In the genomic region with DNA sequence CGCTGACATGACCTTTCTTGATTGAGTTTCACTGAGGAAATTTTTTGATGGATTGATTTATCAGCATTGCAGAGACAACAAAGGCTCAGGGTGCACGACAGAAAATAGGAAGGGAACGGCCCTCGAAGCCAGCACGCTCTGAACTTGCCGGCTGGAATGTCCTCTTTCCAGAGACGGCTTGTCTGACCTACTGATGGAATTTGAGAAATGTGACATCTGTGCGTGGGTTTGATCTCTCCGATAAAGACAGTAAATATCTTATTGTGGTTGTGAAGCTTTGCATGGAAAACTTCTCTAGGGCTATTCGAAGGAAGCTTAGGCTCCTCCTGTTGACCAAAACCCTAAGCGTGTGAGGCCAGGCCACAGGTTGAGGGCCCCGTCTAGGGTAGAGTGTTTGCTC, we compare ENCODE assay signal across 17 cellular contexts.
DNase-seq lines count a peak whose midpoint lies in the region; ATAC-seq and TF ChIP-seq lines count a peak whose summit lies in the region.
"Had no signal": no experiment of that assay in that cellular context is flagged by ENCODE, and none has a peak within 500 bp of the region (broad histone marks: within the 10 kb centered on the region; RNA-seq: fewer than 3 reads in every experiment).

No MANE protein-coding gene starts in this region.

- 32% methylated on average over 12 of the region's 12 CpGs for WGBS in smooth muscle cell (ENCODE audit: low lambda C conversion rate)
- 42 to 45% methylated on average over 12 of the region's 12 CpGs for WGBS in body of pancreas, 2 donors

- no peaks in the 10 kb centered on the region for H3K36me3 ChIP-seq in brain microvascular endothelial cell (replicated peaks)
- H3K36me3 ChIP-seq in smooth muscle cell (ENCODE audit: low read depth) = no peaks in the 10 kb centered on the region
- no peaks in the 10 kb centered on the region for H3K36me3 ChIP-seq in lower lobe of right lung
- H3K36me3 ChIP-seq in body of pancreas (replicated peaks in 1 of 2; ENCODE audit: insufficient read depth in 1 of 2, low read depth in 2 of 2) = no peaks in the 10 kb centered on the region

- peak overlapping the region; percentile 25 for H3K4me2 ChIP-seq in smooth muscle cell

- no peak for TF ChIP-seq POLR2A in body of pancreas (IDR thresholded peaks at IDR 0.05)

- intact Hi-C loops in lower lobe of right lung (cut with DNase I) = no loop called here
- intact Hi-C loops in body of pancreas (cut with DNase I) = no loop called here

- H3K9me3 Mint-ChIP-seq in mesothelial cell of epicardium = peaks cover 35% of the 10 kb centered on the region

- H2AFZ ChIP-seq in smooth muscle cell (ENCODE audit: low read depth) = no peak overlapping the region
- H2AFZ ChIP-seq: GM23248 had no signal

- no peaks in the 10 kb centered on the region for H3K79me2 ChIP-seq in smooth muscle cell (ENCODE audit: low read depth)

- no peaks in the 10 kb centered on the region for H3K9me3 ChIP-seq in smooth muscle cell (replicated peaks; ENCODE audit: low read depth)
- H3K9me3 ChIP-seq in lower lobe of right lung = no peaks in the 10 kb centered on the region
- no peaks in the 10 kb centered on the region for H3K9me3 ChIP-seq in body of pancreas

- TF ChIP-seq CTCF in brain microvascular endothelial cell (IDR thresholded peaks at IDR 0.05; ENCODE audit: low read depth, low read length, missing control alignments) (no peak), mesothelial cell of epicardium (IDR thresholded peaks at IDR 0.05; ENCODE audit: unreplicated experiment) (no peak), smooth muscle cell (IDR thresholded peaks at IDR 0.05; ENCODE audit: borderline replicate concordance, insufficient read depth, poor library complexity, severe bottlenecking) (no peak), lower lobe of right lung (IDR thresholded peaks at IDR 0.05) (no peak), body of pancreas (IDR thresholded peaks at IDR 0.05) (no peak)

- H3K27me3 ChIP-seq in brain microvascular endothelial cell (replicated peaks) (no peaks in the 10 kb centered on the region), smooth muscle cell (ENCODE audit: low read depth) (no peaks in the 10 kb centered on the region), lower lobe of right lung (ENCODE audit: low read depth) (no peaks in the 10 kb centered on the region), body of pancreas (no peaks in the 10 kb centered on the region)

- H3K4me1 ChIP-seq in smooth muscle cell (ENCODE audit: low read depth) (peaks cover 12% of the 10 kb centered on the region), lower lobe of right lung (no peaks in the 10 kb centered on the region), body of pancreas (peaks cover 9% of the 10 kb centered on the region)

- no peak overlapping the region for H3K4me3 ChIP-seq in brain microvascular endothelial cell (ENCODE audit: low read depth, low read length)
- H3K4me3 ChIP-seq in smooth muscle cell = no peak overlapping the region
- no peak overlapping the region for H3K4me3 ChIP-seq in lower lobe of right lung
- no peak overlapping the region for H3K4me3 ChIP-seq in body of pancreas
- H3K4me3 ChIP-seq: GM23248 had no signal

- in situ Hi-C loops in brain microvascular endothelial cell (cut with HindIII; ENCODE audit: low pct_ligation_motif_present, low sequenced_read_pairs) = no loop called here

- H4K20me1 ChIP-seq in smooth muscle cell (ENCODE audit: low read depth) = no peaks in the 10 kb centered on the region

- H3K27ac Mint-ChIP-seq in mesothelial cell of epicardium = peak overlapping the region; percentile 92
- H3K27ac Mint-ChIP-seq: B cell had no signal

- no peaks in the 10 kb centered on the region for H3F3A ChIP-seq in smooth muscle cell (ENCODE audit: low read depth)

- H3K27me3 Mint-ChIP-seq in mesothelial cell of epicardium (ENCODE audit: low read depth) = no peaks in the 10 kb centered on the region

- peak; percentile 36 for DNase-seq in SIG-M5 treated with dmso at 0.1 percent for 504 hours (lab: John Stamatoyannopoulos, UW; ENCODE audit: unreplicated experiment)
- no peak for DNase-seq in SIG-M5 (lab: John Stamatoyannopoulos, UW)
- DNase-seq in brain microvascular endothelial cell = peak; percentile 3
- no peak for DNase-seq in mesothelial cell of epicardium (ENCODE audit: low spot score in 2 of 2, unreplicated experiment in 2 of 2)
- DNase-seq in smooth muscle cell (lab: John Stamatoyannopoulos, UW; ENCODE audit: unreplicated experiment) = no peak
- DNase-seq in lower lobe of right lung = no peak
- DNase-seq in body of pancreas = no peak
- DNase-seq: COR-L47, GDM1, GM23248, Kasumi-1, NCI-H1092 treated with DMSO at 0.1 percent for 48 hours, SHP77 had no signal

- peaks cover 28% of the 10 kb centered on the region for H3K4me1 Mint-ChIP-seq in mesothelial cell of epicardium
- H3K4me1 Mint-ChIP-seq: B cell had no signal

- H3K27ac ChIP-seq in brain microvascular endothelial cell (no peak overlapping the region), smooth muscle cell (ENCODE audit: low read depth) (peak overlapping the region; percentile 31), lower lobe of right lung (no peak overlapping the region), body of pancreas (no peak overlapping the region)
- H3K27ac ChIP-seq: 22Rv1, GM23248 had no signal

- H3K4me3 Mint-ChIP-seq in mesothelial cell of epicardium = no peak overlapping the region
- H3K4me3 Mint-ChIP-seq: B cell had no signal

- H3K36me3 Mint-ChIP-seq in mesothelial cell of epicardium = peaks cover 14% of the 10 kb centered on the region

- ATAC-seq in lower lobe of right lung (no peak), body of pancreas (no peak), GM19397 (IDR thresholded peaks at IDR 0.05; ENCODE audit: unreplicated experiment) (no peak)
- ATAC-seq: HCT116 had no signal

- H3K9ac ChIP-seq in smooth muscle cell (ENCODE audit: low read depth) = no peak overlapping the region
- H3K9ac ChIP-seq: GM23248 had no signal

Comparison
In these comparisons a context has a peak if more than half of its experiments do, and no peak if none do; other contexts are left out.
1. DNase-seq: peak in SIG-M5 treated with dmso at 0.1 percent for 504 hours (single experiment) and brain microvascular endothelial cell (single experiment); none in SIG-M5 (single experiment), mesothelial cell of epicardium (0 of 2), smooth muscle cell (single experiment), lower lobe of right lung (single experiment) and body of pancreas (0 of 4).